ENCODE assay signal across 20 cellular contexts in genomic region chr6:139243531-139243930, GRCh38. TPM values are rescaled to one million over a fixed set of nuclear protein-coding genes. Genes with fewer than 3 reads are reported as not detected.
DNase-seq lines count a peak whose midpoint lies in the region; ATAC-seq and TF ChIP-seq lines count a peak whose summit lies in the region.
"Had no signal": no experiment of that assay in that cellular context is flagged by ENCODE, and none has a peak within 500 bp of the region (broad histone marks: within the 10 kb centered on the region; RNA-seq: fewer than 3 reads in every experiment).

No MANE protein-coding gene starts in this region.

- H2AFZ ChIP-seq in PC-9, result no peak overlapping the region

- TF ChIP-seq CTCF in ascending aorta (IDR thresholded peaks at IDR 0.05), result no peak
- no peak for TF ChIP-seq CTCF in fibroblast of villous mesenchyme (IDR thresholded peaks at IDR 0.05; ENCODE audit: insufficient read depth, low read depth, low read length)
- no peak for TF ChIP-seq CTCF in psoas muscle (IDR thresholded peaks at IDR 0.05)
- TF ChIP-seq CTCF in CD14-positive monocyte (IDR thresholded peaks at IDR 0.05), result no peak
- no peak for TF ChIP-seq CTCF in PC-9 (conservative IDR thresholded peaks at IDR 0.05)

- no peaks in the 10 kb centered on the region for H3K9me3 Mint-ChIP-seq in CD14-positive monocyte
- H3K9me3 Mint-ChIP-seq in activated CD8-positive, alpha-beta memory T cell treated with anti-CD3 and anti-CD28 coated beads, Interleukin-2, amount 10 ng/mL, durations not matched to agents 7 days and 5 days (ENCODE audit: low read depth), result peaks cover 2% of the 10 kb centered on the region
- H3K9me3 Mint-ChIP-seq: CD4-positive, alpha-beta T cell; HFFc6 had no signal

- no TSS peak for BruUV-seq in PC-9 (replicated peaks; lab: Mats Ljungman, UMichigan)

- H3K4me2 ChIP-seq in PC-9, result no peak overlapping the region
- H3K4me2 ChIP-seq: KMS-11 had no signal

- H3K9me3 ChIP-seq in ascending aorta (no peaks in the 10 kb centered on the region), psoas muscle (no peaks in the 10 kb centered on the region), PC-9 (ENCODE audit: insufficient read depth, low read depth) (no peaks in the 10 kb centered on the region)
- H3K9me3 ChIP-seq: BE2C, Caco-2 had no signal

- H3K79me2 ChIP-seq in PC-9 (ENCODE audit: low read depth), result no peaks in the 10 kb centered on the region

- peaks cover 3 to 40% of the 10 kb centered on the region in 2 donors for H3K4me1 ChIP-seq in ascending aorta
- peaks cover 43% of the 10 kb centered on the region for H3K4me1 ChIP-seq in psoas muscle
- no peaks in the 10 kb centered on the region for H3K4me1 ChIP-seq in PC-9 (replicated peaks; ENCODE audit: insufficient read depth)
- H3K4me1 ChIP-seq: BE2C, Caco-2 had no signal

- H3K27ac Mint-ChIP-seq in CD14-positive monocyte, result peak overlapping the region in 1 of 7 donors; percentile 78
- no peak overlapping the region for H3K27ac Mint-ChIP-seq in activated CD8-positive, alpha-beta memory T cell treated with anti-CD3 and anti-CD28 coated beads, Interleukin-2, amount 10 ng/mL, durations not matched to agents 7 days and 5 days
- H3K27ac Mint-ChIP-seq: CD4-positive, alpha-beta T cell; HFFc6 had no signal

- peak overlapping the region in 1 of 2 donors; percentile 29 for H3K4me3 ChIP-seq in ascending aorta
- no peak overlapping the region for H3K4me3 ChIP-seq in fibroblast of villous mesenchyme (ENCODE audit: low read depth, low read length)
- no peak overlapping the region for H3K4me3 ChIP-seq in psoas muscle
- no peak overlapping the region for H3K4me3 ChIP-seq in PC-9
- H3K4me3 ChIP-seq: GM12878 had no signal

- peak; percentile 15 for DNase-seq in EH (ENCODE audit: low read depth)
- DNase-seq in ascending aorta (ENCODE audit: low spot score in 2 of 2), result no peak
- peak; percentile 21 for DNase-seq in fibroblast of villous mesenchyme (ENCODE audit: low read depth)
- DNase-seq in psoas muscle, result no peak
- DNase-seq in CD14-positive monocyte (ENCODE audit: low spot score), result no peak
- no peak for DNase-seq in activated CD8-positive, alpha-beta memory T cell treated with anti-CD3 and anti-CD28 coated beads, Interleukin-2, amount 10 ng/mL, durations not matched to agents 7 days and 5 days
- no peak for DNase-seq in NCI-H1092 (lab: John Stamatoyannopoulos, UW)
- DNase-seq in PC-9, result no peak
- DNase-seq: BE2C; Caco-2; CD4-positive, alpha-beta T cell; GF-D8; HFFc6; MV-4-11; NCI-H1417; NCI-H187 treated with DMSO at 0.1 percent for 48 hours; NCI-H2227 treated with DMSO at 0.1 percent for 48 hours; NCI-H524 treated with DMSO at 0.1 percent for 48 hours had no signal

- no peaks in the 10 kb centered on the region for H3K27me3 ChIP-seq in ascending aorta
- no peaks in the 10 kb centered on the region for H3K27me3 ChIP-seq in psoas muscle (ENCODE audit: insufficient read depth in 3 of 3, low read length in 2 of 3)
- H3K27me3 ChIP-seq in PC-9 (ENCODE audit: insufficient read depth, low read depth), result no peaks in the 10 kb centered on the region
- H3K27me3 ChIP-seq: BE2C had no signal

- no peaks in the 10 kb centered on the region for H3K9me2 ChIP-seq in PC-9 (ENCODE audit: insufficient read depth)

- H3F3A ChIP-seq in PC-9 (ENCODE audit: insufficient read depth, low read depth), result no peaks in the 10 kb centered on the region

- intact Hi-C loops in ascending aorta (cut with DNase I), result loop anchor here (5.0 to 10.0 kb wide), 2 partner anchors 94 to 1741 kb away; no protein-coding TSS in a partner anchor
- intact Hi-C loops in psoas muscle (cut with DNase I), result loop anchor here in 1 of 2 donors (10.0 kb wide), 1 partner anchor 451 kb away; no protein-coding TSS in a partner anchor
- intact Hi-C loops in CD14-positive monocyte (cut with micrococcal nuclease), result no loop called here
- intact Hi-C loops in PC-9 (cut with micrococcal nuclease; ENCODE audit: unreplicated experiment), result no loop called here

- H3K27me3 Mint-ChIP-seq in CD14-positive monocyte (ENCODE audit: low read depth in 3 of 3), result peaks cover 0 to 4% (median 2%) of the 10 kb centered on the region in 3 donors
- H3K27me3 Mint-ChIP-seq in activated CD8-positive, alpha-beta memory T cell treated with anti-CD3 and anti-CD28 coated beads, Interleukin-2, amount 10 ng/mL, durations not matched to agents 7 days and 5 days, result no peaks in the 10 kb centered on the region
- H3K27me3 Mint-ChIP-seq: CD4-positive, alpha-beta T cell had no signal

- POLR2A ChIA-PET in PC-9 (lab: Charles Lee; ENCODE audit: unreplicated experiment), result no interaction called here

- H3K4me3 Mint-ChIP-seq in CD14-positive monocyte, result no peak overlapping the region
- H3K4me3 Mint-ChIP-seq in activated CD8-positive, alpha-beta memory T cell treated with anti-CD3 and anti-CD28 coated beads, Interleukin-2, amount 10 ng/mL, durations not matched to agents 7 days and 5 days, result no peak overlapping the region
- H3K4me3 Mint-ChIP-seq: CD4-positive, alpha-beta T cell; HFFc6 had no signal

- CTCF ChIA-PET in activated CD8-positive, alpha-beta memory T cell treated with anti-CD3 and anti-CD28 coated beads, Interleukin-2, amount 10 ng/mL, durations not matched to agents 7 days and 5 days (lab: Charles Lee), result interaction anchor here (0.7 kb wide), 1 partner anchor 49 kb away, joined by 3 read pairs; no protein-coding TSS in a partner anchor
- CTCF ChIA-PET in PC-9 (lab: Charles Lee), result no interaction called here

- peaks cover 0 to 2% of the 10 kb centered on the region in 2 donors for H3K36me3 Mint-ChIP-seq in CD14-positive monocyte
- no peaks in the 10 kb centered on the region for H3K36me3 Mint-ChIP-seq in activated CD8-positive, alpha-beta memory T cell treated with anti-CD3 and anti-CD28 coated beads, Interleukin-2, amount 10 ng/mL, durations not matched to agents 7 days and 5 days

- no peaks in the 10 kb centered on the region for H4K20me1 ChIP-seq in PC-9 (ENCODE audit: insufficient read depth)

- WGBS in psoas muscle, 3 donors, result 30 to 49% (median 32%) methylated on average over 3 of the region's 3 CpGs

- H3K36me3 ChIP-seq in ascending aorta (no peaks in the 10 kb centered on the region), psoas muscle (ENCODE audit: insufficient read depth in 1 of 2, low read depth in 1 of 2) (peaks cover 0 to 62% of the 10 kb centered on the region in 2 donors), PC-9 (ENCODE audit: low read depth) (no peaks in the 10 kb centered on the region)
- H3K36me3 ChIP-seq: BE2C had no signal

- ATAC-seq in psoas muscle, result peak; percentile 60 to 85 (median 70)
- ATAC-seq in activated CD8-positive, alpha-beta memory T cell treated with anti-CD3 and anti-CD28 coated beads, Interleukin-2, amount 10 ng/mL, durations not matched to agents 7 days and 5 days, result no peak
- ATAC-seq: GM12878 had no signal

- peaks cover 3% of the 10 kb centered on the region for H3K4me1 Mint-ChIP-seq in CD14-positive monocyte
- H3K4me1 Mint-ChIP-seq in activated CD8-positive, alpha-beta memory T cell treated with anti-CD3 and anti-CD28 coated beads, Interleukin-2, amount 10 ng/mL, durations not matched to agents 7 days and 5 days, result peaks cover 14% of the 10 kb centered on the region

- peak overlapping the region; percentile 68 to 73 for H3K27ac ChIP-seq in ascending aorta
- peak overlapping the region; percentile 84 for H3K27ac ChIP-seq in psoas muscle
- H3K27ac ChIP-seq in PC-9, result no peak overlapping the region
- H3K27ac ChIP-seq: KMS-11 had no signal

RNA-seq across cellular contexts. Expression of gene TXLNB, which starts 48.3 kb away (rescaled TPM):
- total RNA-seq in ascending aorta (not detected), fibroblast of villous mesenchyme (under 0.01 and 0.32 TPM in 2 replicates), psoas muscle (100 to 1,000 TPM; 128 to 230 (median 158) TPM), PC-9 (2021) (0.09 TPM in 1 of 2 replicates, not detected in the other)
- polyA plus RNA-seq in psoas muscle (10 to 100 TPM in 2 of 3 donors, 1 to 10 TPM in 1; 1.8 to 40.7 (median 32.1) TPM), CD14-positive monocyte (under 1 TPM; 0.04 to 0.14 TPM)
- under 1 TPM; 0.23 to 0.38 TPM for total RNA-seq in activated CD8-positive, alpha-beta memory T cell treated with anti-CD3 and anti-CD28 coated beads, Interleukin-2, amount 10 ng/mL, durations not matched to agents 7 days and 5 days
- total RNA-seq: Caco-2 had no signal

Comparison
In these comparisons a context has a peak if more than half of its experiments do, and no peak if none do; other contexts are left out.
1. DNase-seq: peak in EH (single experiment) and fibroblast of villous mesenchyme (single experiment); none in ascending aorta (0 of 2), psoas muscle (0 of 2), CD14-positive monocyte (single experiment), activated CD8-positive, alpha-beta memory T cell treated with anti-CD3 and anti-CD28 coated beads, Interleukin-2, amount 10 ng/mL, durations not matched to agents 7 days and 5 days (single experiment), NCI-H1092 (single experiment) and PC-9 (0 of 2).
2. RNA of gene TXLNB, which starts 48.3 kb away (total RNA-seq): 128 to 230 TPM in psoas muscle; 0.23 to 0.38 TPM in activated CD8-positive, alpha-beta memory T cell treated with anti-CD3 and anti-CD28 coated beads, Interleukin-2, amount 10 ng/mL, durations not matched to agents 7 days and 5 days, 0.09 TPM in PC-9, not detected in ascending aorta (single experiment) and under 0.01 to 0.32 TPM in fibroblast of villous mesenchyme; every median in the first group is over 10 times any median in the second.